In the genomic region with DNA sequence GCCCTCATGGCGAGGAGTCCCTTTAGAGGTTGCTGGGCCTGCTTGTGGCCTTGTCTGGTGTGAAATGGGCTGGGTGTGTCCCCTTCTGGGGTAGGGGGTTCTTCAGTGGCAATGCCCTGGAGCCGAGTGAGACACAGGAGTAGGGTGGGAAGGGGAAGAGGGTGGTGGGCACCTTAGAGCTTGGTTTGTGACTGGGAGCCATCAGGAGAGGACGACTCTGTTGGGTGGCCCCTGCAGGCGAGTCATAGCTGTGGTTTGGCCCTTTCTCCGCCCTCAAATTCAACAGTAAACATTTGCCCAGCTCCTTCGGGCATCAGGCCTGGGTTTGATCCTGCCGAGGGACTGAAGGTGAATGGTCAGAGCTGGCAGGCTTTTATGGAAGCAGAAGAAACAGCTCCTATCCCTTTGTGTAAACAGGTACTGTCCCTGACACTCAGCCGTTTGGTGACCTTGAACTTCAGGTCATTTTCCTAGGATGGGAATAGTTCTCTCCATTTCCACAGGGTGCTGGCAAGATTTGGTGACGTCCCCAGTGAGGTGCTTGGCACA, we compare ENCODE assay signal across 12 cellular contexts. TPM values are rescaled to one million over a fixed set of nuclear protein-coding genes. Genes with fewer than 3 reads are reported as not detected.
DNase-seq lines count a peak whose midpoint lies in the region; ATAC-seq, FAIRE-seq and TF ChIP-seq lines count a peak whose summit lies in the region.
"Had no signal": no experiment of that assay in that cellular context is flagged by ENCODE, and none has a peak within 500 bp of the region (broad histone marks: within the 10 kb centered on the region; RNA-seq: fewer than 3 reads in every experiment).

No MANE protein-coding gene starts in this region.

- peaks cover 9% of the 10 kb centered on the region for H3K4me1 ChIP-seq in astrocyte (ENCODE audit: insufficient read depth, low read length)
- H3K4me1 ChIP-seq in naive thymus-derived CD4-positive, alpha-beta T cell (ENCODE audit: control insufficient read depth in 2 of 2, insufficient read depth in 2 of 2, low read length in 2 of 2) = peaks cover 7 to 9% of the 10 kb centered on the region in 2 donors

- no peak for DNase-seq in HFFc6
- no peak for DNase-seq in astrocyte (ENCODE audit: low read depth)
- no peak for DNase-seq in naive thymus-derived CD4-positive, alpha-beta T cell
- no peak for DNase-seq in SKM-1 treated with dmso at 0.1 percent for 144 hours (lab: John Stamatoyannopoulos, UW; ENCODE audit: unreplicated experiment)
- no peak for DNase-seq in NCI-H1694 treated with DMSO at 0.1 percent for 48 hours (lab: John Stamatoyannopoulos, UW)
- no peak for DNase-seq in left cardiac atrium
- DNase-seq: anterior cingulate cortex; effector CD8-positive, alpha-beta T cell; Kasumi-1; SW 1271 had no signal

- H3K4me3 ChIP-seq in astrocyte (ENCODE audit: insufficient read depth, low read depth, low read length) = no peak overlapping the region
- H3K4me3 ChIP-seq in naive thymus-derived CD4-positive, alpha-beta T cell (ENCODE audit: low read length) = no peak overlapping the region

- no peak; the same call in 1 of the 2 replicates for TF ChIP-seq CTCF in C4-2B (conservative IDR thresholded peaks at IDR 0.05)
- TF ChIP-seq CTCF in HFFc6 (IDR thresholded peaks at IDR 0.05) = no peak
- no peak for TF ChIP-seq CTCF in astrocyte (IDR thresholded peaks at IDR 0.05; ENCODE audit: insufficient read depth, low read depth, low read length)

- intact Hi-C loops in naive thymus-derived CD4-positive, alpha-beta T cell (cut with micrococcal nuclease) = loop anchor here (10.0 kb wide), 2 partner anchors 232 to 288 kb away; a partner anchor contains a TSS
- intact Hi-C loops in left cardiac atrium (cut with DNase I) = no loop called here

- H2AFZ ChIP-seq in astrocyte (ENCODE audit: low read depth, low read length) = no peak overlapping the region

- H3K36me3 Mint-ChIP-seq in HFFc6 (ENCODE audit: low read depth) = no peaks in the 10 kb centered on the region
- H3K36me3 Mint-ChIP-seq in astrocyte (ENCODE audit: low read depth, unreplicated experiment) = peaks cover 6% of the 10 kb centered on the region
- peaks cover 0 to 12% (median 0%) of the 10 kb centered on the region in 5 donors for H3K36me3 Mint-ChIP-seq in naive thymus-derived CD4-positive, alpha-beta T cell

- ATAC-seq in naive thymus-derived CD4-positive, alpha-beta T cell = no peak
- ATAC-seq in HG03378 (IDR thresholded peaks at IDR 0.05; ENCODE audit: unreplicated experiment) (no peak), left cardiac atrium (no peak)

- H3K27ac Mint-ChIP-seq in HFFc6 = peak overlapping the region; percentile 72
- peak overlapping the region; percentile 10 for H3K27ac Mint-ChIP-seq in astrocyte (ENCODE audit: unreplicated experiment)
- H3K27ac Mint-ChIP-seq in naive thymus-derived CD4-positive, alpha-beta T cell = no peak overlapping the region

- H4K20me1 ChIP-seq in astrocyte (ENCODE audit: insufficient read depth, low read length) = peaks cover 68% of the 10 kb centered on the region

- CTCF ChIA-PET in naive thymus-derived CD4-positive, alpha-beta T cell (lab: Charles Lee) = no interaction called here

- peaks cover 2% of the 10 kb centered on the region for H3K36me3 ChIP-seq in astrocyte (ENCODE audit: insufficient read depth, low read length)
- peaks cover 0 to 53% (median 10%) of the 10 kb centered on the region in 3 experiments for H3K36me3 ChIP-seq in naive thymus-derived CD4-positive, alpha-beta T cell (ENCODE audit: control insufficient read depth in 2 of 3, insufficient read depth in 3 of 3, low read length in 3 of 3)

- H3K9ac ChIP-seq in astrocyte (ENCODE audit: low read length) = peak overlapping the region; percentile 10

- no peaks in the 10 kb centered on the region for H3K9me3 ChIP-seq in astrocyte (ENCODE audit: insufficient read depth, low read depth, low read length)
- no peaks in the 10 kb centered on the region for H3K9me3 ChIP-seq in naive thymus-derived CD4-positive, alpha-beta T cell (ENCODE audit: control insufficient read depth in 2 of 3, low read length in 3 of 3)

- H3K79me2 ChIP-seq in astrocyte (ENCODE audit: insufficient read depth, low read length) = peaks cover 53% of the 10 kb centered on the region

- H3K27ac ChIP-seq in C4-2B (peak overlapping the region; percentile 93), astrocyte (ENCODE audit: low read depth, low read length) (no peak overlapping the region)
- H3K27ac ChIP-seq in naive thymus-derived CD4-positive, alpha-beta T cell (ENCODE audit: low read depth, low read length) = no peak overlapping the region

- H3K9me3 Mint-ChIP-seq in HFFc6 (no peaks in the 10 kb centered on the region), astrocyte (ENCODE audit: unreplicated experiment) (no peaks in the 10 kb centered on the region)
- H3K9me3 Mint-ChIP-seq in naive thymus-derived CD4-positive, alpha-beta T cell = no peaks in the 10 kb centered on the region

- POLR2A ChIA-PET in naive thymus-derived CD4-positive, alpha-beta T cell (lab: Charles Lee) = interaction anchor here (0.6 to 1.6 kb wide), 6 partner anchors 10 to 1230 kb away, joined by 3 to 5 read pairs (median 4); a partner anchor contains a TSS

- H3K4me1 Mint-ChIP-seq in HFFc6 (ENCODE audit: low read depth) (peaks cover 16% of the 10 kb centered on the region), astrocyte (ENCODE audit: low read depth, unreplicated experiment) (peaks cover 7% of the 10 kb centered on the region)
- peaks cover 0 to 25% (median 19%) of the 10 kb centered on the region in 7 donors for H3K4me1 Mint-ChIP-seq in naive thymus-derived CD4-positive, alpha-beta T cell

- H3K27me3 ChIP-seq in astrocyte (ENCODE audit: insufficient read depth, low read length) = no peaks in the 10 kb centered on the region
- no peaks in the 10 kb centered on the region for H3K27me3 ChIP-seq in naive thymus-derived CD4-positive, alpha-beta T cell (ENCODE audit: control insufficient read depth in 2 of 2, insufficient read depth in 2 of 2, low read length in 2 of 2)

- H3K4me3 Mint-ChIP-seq in HFFc6 (peak overlapping the region; percentile 54), astrocyte (ENCODE audit: unreplicated experiment) (peak overlapping the region; percentile 73)
- peak overlapping the region in 7 of 10 donors; percentile 19 to 65 (median 29) for H3K4me3 Mint-ChIP-seq in naive thymus-derived CD4-positive, alpha-beta T cell

- H3K27me3 Mint-ChIP-seq in HFFc6 (ENCODE audit: insufficient read depth) = no peaks in the 10 kb centered on the region; the same call in 1 of the 2 replicates
- no peaks in the 10 kb centered on the region for H3K27me3 Mint-ChIP-seq in astrocyte (ENCODE audit: low read depth, unreplicated experiment)
- peaks cover 0 to 3% (median 0%) of the 10 kb centered on the region in 5 donors for H3K27me3 Mint-ChIP-seq in naive thymus-derived CD4-positive, alpha-beta T cell

- no peak for FAIRE-seq in astrocyte (lab: Jason Lieb, UNC)

- H3K4me2 ChIP-seq in astrocyte (ENCODE audit: low read length) = peak overlapping the region; percentile 36

RNA-seq across cellular contexts. Expression of a gene that starts 2.9 kb away (rescaled TPM):
- 10 to 100 TPM; 15.8 to 19.8 (median 16.7) TPM for total RNA-seq in HFFc6 (2021; fragmentation: NEBNext Ultra II Directional; extraction: Animal tissue kit (Norgen Biotek cat#: 25700))
- total RNA-seq in astrocyte = 22.5 and 22.8 TPM in 2 replicates
- 10 to 100 TPM; 31.3 to 45.6 (median 36.8) TPM for total RNA-seq in naive thymus-derived CD4-positive, alpha-beta T cell
- polyA plus RNA-seq in naive thymus-derived CD4-positive, alpha-beta T cell = 10 to 100 TPM; 12.6 to 25.6 TPM
- total RNA-seq in left cardiac atrium = 10 to 100 TPM; 11.9 to 15.0 TPM

RNA-seq across cellular contexts. Expression of a gene that starts 9.9 kb away (rescaled TPM):
- 1 to 10 TPM in 4 of 6 experiments, under 1 TPM in 2; 0.82 to 1.5 (median 1.1) TPM for total RNA-seq in HFFc6 (2021; fragmentation: NEBNext Ultra II Directional; extraction: Animal tissue kit (Norgen Biotek cat#: 25700))
- total RNA-seq in astrocyte = 1.2 and 1.3 TPM in 2 replicates
- 1 to 10 TPM in 3 of 5 experiments, under 1 TPM in 2; 0.34 to 3.8 (median 2.2) TPM for total RNA-seq in naive thymus-derived CD4-positive, alpha-beta T cell
- polyA plus RNA-seq in naive thymus-derived CD4-positive, alpha-beta T cell = not detected
- under 1 TPM; 0.29 to 0.65 TPM for total RNA-seq in left cardiac atrium

RNA-seq across cellular contexts. Expression of a gene that starts 11.7 kb away (rescaled TPM):
- 10 to 100 TPM; 12.8 to 17.8 (median 15.1) TPM for total RNA-seq in HFFc6 (2021; fragmentation: NEBNext Ultra II Directional; extraction: Animal tissue kit (Norgen Biotek cat#: 25700))
- 19.4 and 21.1 TPM in 2 replicates for total RNA-seq in astrocyte
- total RNA-seq in naive thymus-derived CD4-positive, alpha-beta T cell = 10 to 100 TPM in 3 of 5 experiments, 1 to 10 TPM in 2; 7.7 to 26.5 (median 20.4) TPM
- 10 to 100 TPM in 1 of 2 donors, 1 to 10 TPM in 1; 6.0 to 12.9 TPM for polyA plus RNA-seq in naive thymus-derived CD4-positive, alpha-beta T cell
- 10 to 100 TPM; 21.1 to 24.6 TPM for total RNA-seq in left cardiac atrium

RNA-seq across cellular contexts. Expression of a gene that starts 15.7 kb away (rescaled TPM):
- total RNA-seq in HFFc6 (2021; fragmentation: NEBNext Ultra II Directional; extraction: Animal tissue kit (Norgen Biotek cat#: 25700)) = 1 to 10 TPM; 1.1 to 2.6 (median 1.8) TPM
- total RNA-seq in astrocyte (6.4 and 7.0 TPM in 2 replicates), left cardiac atrium (1 to 10 TPM; 5.7 to 5.9 TPM)
- total RNA-seq in naive thymus-derived CD4-positive, alpha-beta T cell = 10 to 100 TPM in 4 of 5 experiments, 1 to 10 TPM in 1; 5.7 to 44.3 (median 16.0) TPM
- polyA plus RNA-seq in naive thymus-derived CD4-positive, alpha-beta T cell = under 1 TPM in 1 of 2 donors, not detected in 1; 0.22 TPM

RNA-seq across cellular contexts. Expression of a gene that starts 21.1 kb away (rescaled TPM):
- total RNA-seq in HFFc6 (2021; fragmentation: NEBNext Ultra II Directional; extraction: Animal tissue kit (Norgen Biotek cat#: 25700)) = 10 to 100 TPM; 32.7 to 39.4 (median 37.5) TPM
- total RNA-seq in astrocyte = 32.6 and 34.7 TPM in 2 replicates
- 10 to 100 TPM; 25.1 to 41.2 (median 35.5) TPM for total RNA-seq in naive thymus-derived CD4-positive, alpha-beta T cell
- polyA plus RNA-seq in naive thymus-derived CD4-positive, alpha-beta T cell = 10 to 100 TPM; 20.7 to 36.4 TPM
- total RNA-seq in left cardiac atrium = 10 to 100 TPM; 24.9 to 26.9 TPM

Comparison
In these comparisons a context has a peak if more than half of its experiments do, and no peak if none do; other contexts are left out.
1. H3K27ac Mint-ChIP-seq: peak in HFFc6 (single experiment) and astrocyte (single experiment); none in naive thymus-derived CD4-positive, alpha-beta T cell (0 of 9).
2. intact Hi-C loops: an anchor here in naive thymus-derived CD4-positive, alpha-beta T cell (10.0 kb wide); none called in left cardiac atrium.
3. Peak in every context shown above with its lines, with median percentiles within 50 percentile points of each other: H3K4me3 Mint-ChIP-seq.